ENCODE assay signal across 16 cellular contexts in genomic region chr5:64637837-64638443, GRCh38. TPM values are rescaled to one million over a fixed set of nuclear protein-coding genes. Genes with fewer than 3 reads are reported as not detected.
DNase-seq lines count a peak whose midpoint lies in the region; ATAC-seq, FAIRE-seq and TF ChIP-seq lines count a peak whose summit lies in the region.
"Had no signal": no experiment of that assay in that cellular context is flagged by ENCODE, and none has a peak within 500 bp of the region (broad histone marks: within the 10 kb centered on the region; RNA-seq: fewer than 3 reads in every experiment).

No MANE protein-coding gene starts in this region.

- DNase-seq in ELR (ENCODE audit: low read depth) (peak; percentile 17), astrocyte of the cerebellum (ENCODE audit: low read depth) (no peak), keratinocyte (ENCODE audit: low read depth, low spot score) (no peak), SKM-1 treated with dmso at 0.1 percent for 144 hours (lab: John Stamatoyannopoulos, UW; ENCODE audit: unreplicated experiment) (no peak), left colon (no peak)
- no peak for DNase-seq in natural killer cell treated with Interleukin-12 subunit alpha and Interleukin-12 subunit beta and Interleukin-15 and Interleukin-18, amount 100 ng/mL, for 72 hours (ENCODE audit: low spot score)
- DNase-seq in stimulated activated naive CD4-positive, alpha-beta T cell treated with Interleukin-2 at 50 U/mL for 16 hours (lab: John Stamatoyannopoulos, UW), result no peak
- DNase-seq: activated CD4-positive, alpha-beta T cell treated with anti-CD3 and anti-CD28 coated beads for 4 hours; hippocampal formation; stimulated activated CD4-positive, alpha-beta T cell treated with anti-CD3 and anti-CD28 coated beads, Interleukin-12 subunit alpha, Interleukin-12 subunit beta, amount 100 ng/mL, for 4 hours; upper lobe of left lung had no signal

- H3K9me3 ChIP-seq in keratinocyte (ENCODE audit: control insufficient read depth, low read depth, low read length), result no peaks in the 10 kb centered on the region
- H3K9me3 ChIP-seq: breast epithelium, upper lobe of left lung had no signal

- peak; percentile 23 for TF ChIP-seq CTCF in astrocyte of the cerebellum (IDR thresholded peaks at IDR 0.05; ENCODE audit: low read depth, low read length, missing control alignments)
- TF ChIP-seq CTCF in keratinocyte (optimal IDR thresholded peaks at IDR 0.05 in 1 of 3, IDR thresholded peaks at IDR 0.05 in 1 of 3, conservative IDR thresholded peaks at IDR 0.05 in 1 of 3; ENCODE audit: extremely low read depth in 1 of 3, insufficient read depth in 2 of 3, low read length in 3 of 3), result peak in 2 of 3 experiments; percentile 4 to 36

- no peaks in the 10 kb centered on the region for H3K36me3 Mint-ChIP-seq in natural killer cell treated with Interleukin-12 subunit alpha and Interleukin-12 subunit beta and Interleukin-15 and Interleukin-18, amount 100 ng/mL, for 72 hours

- no peak overlapping the region for H3K27ac ChIP-seq in keratinocyte (ENCODE audit: control insufficient read depth, insufficient read depth, low read length)
- H3K27ac ChIP-seq: breast epithelium, upper lobe of left lung had no signal

- peaks cover 6% of the 10 kb centered on the region for H3K4me1 ChIP-seq in keratinocyte (ENCODE audit: control insufficient read depth, extremely low read depth, insufficient read depth, low read length)
- H3K4me1 ChIP-seq: breast epithelium had no signal

- ATAC-seq in HG02885 (IDR thresholded peaks at IDR 0.05; ENCODE audit: poor library complexity, unreplicated experiment), result peak; percentile 25
- no peak for ATAC-seq in natural killer cell treated with Interleukin-12 subunit alpha and Interleukin-12 subunit beta and Interleukin-15 and Interleukin-18, amount 100 ng/mL, for 72 hours
- no peak for ATAC-seq in left colon
- ATAC-seq: activated T-helper 17 cell treated with anti-CD3 and anti-CD28 coated beads, Interleukin-2, amount 50 U/mL, for 72 hours had no signal

- dilution Hi-C loops in keratinocyte (cut with MboI; ENCODE audit: extremely low pct_ligation_motif_present, low sequenced_read_pairs), result no loop called here

- H3K27me3 ChIP-seq in keratinocyte (ENCODE audit: control insufficient read depth, extremely low read depth, insufficient read depth, low read length), result peaks cover 5% of the 10 kb centered on the region
- H3K27me3 ChIP-seq: upper lobe of left lung had no signal

- no peaks in the 10 kb centered on the region for H3K9me1 ChIP-seq in keratinocyte (ENCODE audit: control insufficient read depth, extremely low read depth, insufficient read depth, low read length)

- H3K4me3 ChIP-seq in astrocyte of the cerebellum (ENCODE audit: low read depth, low read length), result no peak overlapping the region
- no peak overlapping the region for H3K4me3 ChIP-seq in keratinocyte (ENCODE audit: control insufficient read depth in 2 of 3, extremely low read depth in 1 of 3, insufficient read depth in 2 of 3, low read depth in 1 of 3, low read length in 3 of 3)
- H3K4me3 ChIP-seq: breast epithelium, lung, upper lobe of left lung had no signal

- intact Hi-C loops in left colon (cut with DNase I, micrococcal nuclease), result loop anchor here in 1 of 2 donors (5.0 kb wide), 1 partner anchor 144 kb away; no protein-coding TSS in a partner anchor

- H3K79me2 ChIP-seq in keratinocyte (ENCODE audit: control insufficient read depth, insufficient read depth, low read length), result no peaks in the 10 kb centered on the region

- H3K4me2 ChIP-seq in keratinocyte (ENCODE audit: control insufficient read depth, extremely low read depth, insufficient read depth, low read depth, low read length), result no peak overlapping the region

- no peak overlapping the region for H2AFZ ChIP-seq in keratinocyte (ENCODE audit: control insufficient read depth, low read length)

- no peaks in the 10 kb centered on the region for H3K36me3 ChIP-seq in keratinocyte (ENCODE audit: control insufficient read depth in 2 of 2, extremely low read depth in 1 of 2, insufficient read depth in 2 of 2, low read length in 2 of 2)
- H3K36me3 ChIP-seq: breast epithelium, upper lobe of left lung had no signal

- H3K4me1 Mint-ChIP-seq in natural killer cell treated with Interleukin-12 subunit alpha and Interleukin-12 subunit beta and Interleukin-15 and Interleukin-18, amount 100 ng/mL, for 72 hours (ENCODE audit: low read depth in 2 of 2), result peaks cover 0 to 4% of the 10 kb centered on the region in 2 donors
- H3K4me1 Mint-ChIP-seq: activated T-helper 17 cell treated with anti-CD3 and anti-CD28 coated beads, Interleukin-2, amount 50 U/mL, for 72 hours had no signal

- H3K4me3 Mint-ChIP-seq in natural killer cell treated with Interleukin-12 subunit alpha and Interleukin-12 subunit beta and Interleukin-15 and Interleukin-18, amount 100 ng/mL, for 72 hours, result no peak overlapping the region
- H3K4me3 Mint-ChIP-seq: activated T-helper 17 cell treated with anti-CD3 and anti-CD28 coated beads, Interleukin-2, amount 50 U/mL, for 72 hours had no signal

- H3K27ac Mint-ChIP-seq in natural killer cell treated with Interleukin-12 subunit alpha and Interleukin-12 subunit beta and Interleukin-15 and Interleukin-18, amount 100 ng/mL, for 72 hours, result no peak overlapping the region
- H3K27ac Mint-ChIP-seq: activated T-helper 17 cell treated with anti-CD3 and anti-CD28 coated beads, Interleukin-2, amount 50 U/mL, for 72 hours had no signal

- H4K20me1 ChIP-seq in keratinocyte (ENCODE audit: control insufficient read depth, extremely low read depth, insufficient read depth, low read length), result no peaks in the 10 kb centered on the region

- no peak overlapping the region for H3K9ac ChIP-seq in keratinocyte (ENCODE audit: control insufficient read depth, extremely low read depth, insufficient read depth, low read length)

- FAIRE-seq in keratinocyte (lab: Jason Lieb, UNC), result no peak
- FAIRE-seq: endothelial cell of umbilical vein had no signal

- in situ Hi-C loops in astrocyte of the cerebellum (cut with HindIII; ENCODE audit: low sequenced_read_pairs), result no loop called here

- H3K27me3 Mint-ChIP-seq in natural killer cell treated with Interleukin-12 subunit alpha and Interleukin-12 subunit beta and Interleukin-15 and Interleukin-18, amount 100 ng/mL, for 72 hours, result peaks cover 15 to 19% of the 10 kb centered on the region in 2 donors

- no peaks in the 10 kb centered on the region for H3K9me3 Mint-ChIP-seq in natural killer cell treated with Interleukin-12 subunit alpha and Interleukin-12 subunit beta and Interleukin-15 and Interleukin-18, amount 100 ng/mL, for 72 hours
- H3K9me3 Mint-ChIP-seq: activated T-helper 17 cell treated with anti-CD3 and anti-CD28 coated beads, Interleukin-2, amount 50 U/mL, for 72 hours had no signal

RNA-seq across cellular contexts. Expression of gene SHISAL2B, which starts 52.4 kb away (rescaled TPM):
- polyA plus RNA-seq in keratinocyte, result not detected in 3 replicates
- polyA plus RNA-seq in keratinocyte (2011; ENCODE audit: low read depth), result not detected
- polyA plus RNA-seq in keratinocyte (2011; cell fraction: cytosol; rRNA removed), result not detected in 2 replicates
- not detected in 2 replicates for polyA plus RNA-seq in keratinocyte (2011; cell fraction: nucleus; rRNA removed)
- polyA plus RNA-seq in keratinocyte (2012; ENCODE audit: low replicate concordance), result not detected in 2 replicates
- polyA minus RNA-seq in keratinocyte, result not detected in 3 replicates
- not detected for polyA minus RNA-seq in keratinocyte (2011; cell fraction: cytosol; rRNA and poly(A)+ RNA removed)
- polyA minus RNA-seq in keratinocyte (2011; cell fraction: nucleus; rRNA and poly(A)+ RNA removed), result not detected in 2 replicates
- not detected for total RNA-seq in natural killer cell treated with Interleukin-12 subunit alpha and Interleukin-12 subunit beta and Interleukin-15 and Interleukin-18, amount 100 ng/mL, for 72 hours
- total RNA-seq in left colon, result not detected
- total RNA-seq: activated T-helper 17 cell treated with anti-CD3 and anti-CD28 coated beads, Interleukin-2, amount 50 U/mL, for 72 hours; breast epithelium; endothelial cell of umbilical vein; upper lobe of left lung had no signal
- polyA plus RNA-seq: endothelial cell of umbilical vein, lung had no signal
